Comparison of ENCODE assay signal across 29 cellular contexts in genomic region chr15:44485880-44486279, GRCh38.
"Had no signal": no experiment of that assay in that cellular context is flagged by ENCODE, and none has a peak within 500 bp of the region (broad histone marks: within the 10 kb centered on the region; RNA-seq: fewer than 3 reads in every experiment).

No MANE protein-coding gene starts in this region.

- H3K9me3 Mint-ChIP-seq: activated naive CD4-positive, alpha-beta T cell treated with anti-CD3 and anti-CD28 coated beads for 36 hours; activated naive CD8-positive, alpha-beta T cell treated with anti-CD3 and anti-CD28 coated beads, Interleukin-2, amount 10 ng/mL, durations not matched to agents 7 days and 5 days; activated T-cell treated with anti-CD3 and anti-CD28 coated beads, Interleukin-2, amount 50 U/mL, for 4 hours; mesothelial cell of epicardium; naive B cell; stimulated activated memory B cell treated with anti-CD40 and anti-IgM and Interleukin-4, amounts not matched to agents 10 μg/mL and 1 μg/mL and 100 μg/mL, for 72 hours; type B pancreatic cell had no signal

- H3K27me3 Mint-ChIP-seq: activated naive CD8-positive, alpha-beta T cell treated with anti-CD3 and anti-CD28 coated beads, Interleukin-2, amount 10 ng/mL, durations not matched to agents 7 days and 5 days; naive B cell; stimulated activated memory B cell treated with anti-CD40 and anti-IgM and Interleukin-4, amounts not matched to agents 10 μg/mL and 1 μg/mL and 100 μg/mL, for 72 hours; stimulated activated naive CD8-positive, alpha-beta T cell treated with anti-CD3 and anti-CD28 coated beads, Interleukin-15, amount 100 ng/mL, for 72 hours; type B pancreatic cell had no signal

- H3K4me1 Mint-ChIP-seq: mesothelial cell of epicardium had no signal

- DNase-seq: activated CD4-positive, alpha-beta T cell treated with anti-CD3 and anti-CD28 coated beads for 4 hours; activated CD4-positive, alpha-beta T cell treated with anti-CD3 and anti-CD28 coated beads, Interleukin-2, amount 50 U/mL, for 4 hours; activated CD8-positive, alpha-beta memory T cell treated with anti-CD3 and anti-CD28 coated beads, Interleukin-2, amount 50 U/mL, for 4 hours; activated effector memory CD4-positive, alpha-beta T cell treated with anti-CD3 and anti-CD28 coated beads, Interleukin-2, amount 50 U/mL, for 16 hours; activated naive CD4-positive, alpha-beta T cell treated with anti-CD3 and anti-CD28 coated beads for 36 hours; activated naive CD8-positive, alpha-beta T cell treated with anti-CD3 and anti-CD28 coated beads, Interleukin-2, amount 10 ng/mL, durations not matched to agents 7 days and 5 days; activated T-cell treated with anti-CD3 and anti-CD28 coated beads, Interleukin-2, amount 50 U/mL, for 4 hours; amniotic stem cell; brain microvascular endothelial cell; caudate nucleus; cortex of kidney; islet precursor cell; left cardiac atrium; mammary epithelial cell; naive B cell; posterior cingulate gyrus; stimulated activated CD4-positive, alpha-beta T cell treated with anti-CD3 and anti-CD28 coated beads, Interleukin-4, amount 100 ng/mL, for 24 hours; stimulated activated naive CD8-positive, alpha-beta T cell treated with anti-CD3 and anti-CD28 coated beads, Interleukin-15, amount 100 ng/mL, for 72 hours; substantia nigra; T-helper 9 cell; uterus had no signal

- H3K27ac Mint-ChIP-seq: activated naive CD4-positive, alpha-beta T cell treated with anti-CD3 and anti-CD28 coated beads for 36 hours; activated naive CD8-positive, alpha-beta T cell treated with anti-CD3 and anti-CD28 coated beads, Interleukin-2, amount 10 ng/mL, durations not matched to agents 7 days and 5 days; mesothelial cell of epicardium; stimulated activated memory B cell treated with anti-CD40 and anti-IgM and Interleukin-4, amounts not matched to agents 10 μg/mL and 1 μg/mL and 100 μg/mL, for 72 hours; type B pancreatic cell had no signal

- FAIRE-seq: astrocyte, endothelial cell of umbilical vein, TTC549 had no signal

- H3K4me3 Mint-ChIP-seq: activated naive CD4-positive, alpha-beta T cell treated with anti-CD3 and anti-CD28 coated beads for 36 hours; activated naive CD8-positive, alpha-beta T cell treated with anti-CD3 and anti-CD28 coated beads, Interleukin-2, amount 10 ng/mL, durations not matched to agents 7 days and 5 days; activated T-cell treated with anti-CD3 and anti-CD28 coated beads, Interleukin-2, amount 50 U/mL, for 4 hours; mesothelial cell of epicardium; stimulated activated memory B cell treated with anti-CD40 and anti-IgM and Interleukin-4, amounts not matched to agents 10 μg/mL and 1 μg/mL and 100 μg/mL, for 72 hours; type B pancreatic cell had no signal

- ATAC-seq: activated T-cell treated with anti-CD3 and anti-CD28 coated beads, Interleukin-2, amount 50 U/mL, for 4 hours; gastroesophageal sphincter; left cardiac atrium; sciatic nerve; stimulated activated memory B cell treated with anti-CD40 and anti-IgM and Interleukin-4, amounts not matched to agents 10 μg/mL and 1 μg/mL and 100 μg/mL, for 72 hours; stimulated activated naive CD8-positive, alpha-beta T cell treated with anti-CD3 and anti-CD28 coated beads, Interleukin-15, amount 100 ng/mL, for 72 hours had no signal
